24 cellular contexts compared by ENCODE assay signal in the genomic region with DNA sequence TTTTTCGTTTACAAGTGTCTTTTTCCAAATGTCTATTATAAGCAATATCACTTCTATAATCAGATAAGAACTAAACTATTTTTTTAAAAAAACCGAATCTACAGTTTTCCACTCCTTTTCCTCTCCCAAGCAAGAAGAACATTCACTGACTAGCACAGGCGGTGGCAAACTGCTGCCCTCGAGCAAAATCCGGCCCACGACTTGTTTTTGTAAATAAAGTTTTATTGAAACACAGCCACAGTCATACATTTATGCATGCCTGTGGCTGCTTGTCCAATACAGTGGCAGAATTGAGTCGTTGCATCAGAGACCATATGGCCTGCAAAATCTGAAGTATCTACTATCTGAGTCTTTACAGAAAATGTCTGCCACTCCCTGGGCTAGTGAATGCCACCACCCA.
"Had no signal": no experiment of that assay in that cellular context is flagged by ENCODE, and none has a peak within 500 bp of the region (broad histone marks: within the 10 kb centered on the region; RNA-seq: fewer than 3 reads in every experiment).

No MANE protein-coding gene starts in this region.

- DNase-seq: activated CD4-positive, alpha-beta T cell treated with anti-CD3 and anti-CD28 coated beads, Interleukin-2, amount 50 U/mL, for 1 hour; activated CD8-positive, alpha-beta memory T cell treated with anti-CD3 and anti-CD28 coated beads, Interleukin-2, amount 50 U/mL, for 4 hours; activated effector memory CD4-positive, alpha-beta T cell treated with Interleukin-2 at 50 U/mL for 16 hours; activated naive CD4-positive, alpha-beta T cell treated with anti-CD3 and anti-CD28 coated beads, Interleukin-2, amount 50 U/mL, for 16 hours; activated T-cell treated with anti-CD3 and anti-CD28 coated beads, Interleukin-2, amount 50 U/mL, for 4 hours; cerebellar nuclear complex; effector CD8-positive, alpha-beta T cell; heart right ventricle; kidney glomerular epithelial cell; left ventricle myocardium inferior; mesenchymal stem cell; naive thymus-derived CD4-positive, alpha-beta T cell; right cardiac atrium; T1000; testis; upper lobe of right lung had no signal

- H3K9me3 Mint-ChIP-seq: activated T-cell treated with anti-CD3 and anti-CD28 coated beads, Interleukin-2, amount 50 U/mL, for 4 hours; dendritic cell treated with granulocyte-macrophage colony-stimulating factor and Interleukin-4, amounts not matched to agents 40 ng/mL and 50 ng/mL, for 4 days; neural progenitor cell; stimulated activated naive CD8-positive, alpha-beta T cell treated with anti-CD3 and anti-CD28 coated beads, Interleukin-15, Interleukin-2, amounts not matched to agents 100 ng/mL and 50 ng/mL, for 24 hours had no signal

- H3K27ac ChIP-seq: neural progenitor cell had no signal

- H3K4me3 Mint-ChIP-seq: activated T-cell treated with anti-CD3 and anti-CD28 coated beads, Interleukin-2, amount 50 U/mL, for 4 hours; dendritic cell treated with granulocyte-macrophage colony-stimulating factor and Interleukin-4, amounts not matched to agents 40 ng/mL and 50 ng/mL, for 4 days; naive thymus-derived CD4-positive, alpha-beta T cell; neural progenitor cell; stimulated activated naive CD8-positive, alpha-beta T cell treated with anti-CD3 and anti-CD28 coated beads, Interleukin-15, Interleukin-2, amounts not matched to agents 100 ng/mL and 50 ng/mL, for 24 hours had no signal

- H3K27ac Mint-ChIP-seq: naive thymus-derived CD4-positive, alpha-beta T cell; stimulated activated naive CD8-positive, alpha-beta T cell treated with anti-CD3 and anti-CD28 coated beads, Interleukin-15, Interleukin-2, amounts not matched to agents 100 ng/mL and 50 ng/mL, for 24 hours had no signal

- H2AFZ ChIP-seq: neural progenitor cell had no signal

- H3K27me3 ChIP-seq: esophagus muscularis mucosa, heart right ventricle, neural progenitor cell, testis, upper lobe of right lung had no signal

- FAIRE-seq: endothelial cell of umbilical vein had no signal

- H3K9ac ChIP-seq: neural progenitor cell had no signal

- H3K4me2 ChIP-seq: neural progenitor cell had no signal

- H3K4me3 ChIP-seq: esophagus muscularis mucosa, heart right ventricle, left ventricle myocardium inferior, neural progenitor cell, psoas muscle, skin epidermis, upper lobe of right lung had no signal

- H3K27me3 Mint-ChIP-seq: dendritic cell treated with granulocyte-macrophage colony-stimulating factor and Interleukin-4, amounts not matched to agents 40 ng/mL and 50 ng/mL, for 4 days; naive thymus-derived CD4-positive, alpha-beta T cell; stimulated activated naive CD8-positive, alpha-beta T cell treated with anti-CD3 and anti-CD28 coated beads, Interleukin-15, Interleukin-2, amounts not matched to agents 100 ng/mL and 50 ng/mL, for 24 hours had no signal

- H3K9me3 ChIP-seq: esophagus muscularis mucosa, left ventricle myocardium inferior, psoas muscle, testis, upper lobe of right lung had no signal

- ATAC-seq: activated CD4-positive, CD25-positive, alpha-beta regulatory T cell treated with anti-CD3 and anti-CD28 coated beads, Interleukin-2, amount 50 U/mL, for 24 hours; activated T-cell treated with anti-CD3 and anti-CD28 coated beads, Interleukin-2, amount 50 U/mL, for 4 hours; heart right ventricle; naive thymus-derived CD4-positive, alpha-beta T cell; right cardiac atrium had no signal

- H3K36me3 ChIP-seq: neural progenitor cell had no signal
